Comparison of ENCODE assay signal across 18 cellular contexts in the genomic region with DNA sequence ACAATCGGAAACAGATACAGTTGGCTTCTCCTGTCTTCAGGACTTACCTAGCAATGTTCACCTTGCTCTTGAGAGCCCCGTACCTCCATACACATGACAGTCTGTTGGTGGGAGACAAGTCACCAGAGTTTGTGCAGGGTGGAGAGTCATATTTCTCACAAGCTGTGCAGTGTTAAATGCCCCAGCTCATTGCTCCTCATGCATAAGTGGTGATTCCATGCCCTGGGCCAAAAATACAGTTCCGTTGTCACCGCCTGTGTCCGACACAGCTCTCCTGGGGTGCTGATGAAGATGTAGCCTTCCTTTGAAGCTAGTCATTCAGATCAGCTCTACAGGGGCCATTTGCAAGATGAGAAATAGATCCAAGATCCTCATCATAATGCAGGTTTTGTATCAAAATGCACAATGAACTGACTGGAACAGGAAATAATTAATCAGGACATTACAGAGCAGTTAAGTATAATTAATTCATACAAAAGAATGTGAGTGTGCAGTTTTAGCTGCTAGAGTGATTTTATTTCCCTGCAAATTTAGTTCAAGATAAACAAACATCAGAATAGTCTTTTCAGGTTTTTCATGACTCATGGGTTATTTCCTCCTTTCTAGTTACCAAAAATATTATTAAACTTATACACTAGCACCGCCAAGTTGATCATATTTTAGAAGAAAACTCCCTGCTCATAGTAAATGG.
A peak's percentile ranks its signal among the peaks of the same experiment; 100 is the strongest.
DNase-seq lines count a peak whose midpoint lies in the region; ATAC-seq and TF ChIP-seq lines count a peak whose summit lies in the region.
"Had no signal": no experiment of that assay in that cellular context is flagged by ENCODE, and none has a peak within 500 bp of the region (broad histone marks: within the 10 kb centered on the region; RNA-seq: fewer than 3 reads in every experiment).

No MANE protein-coding gene starts in this region.

- H3K4me1 ChIP-seq in body of pancreas = no peaks in the 10 kb centered on the region
- H3K4me1 ChIP-seq: A549, SJCRH30 had no signal

- peak; percentile 52 for ATAC-seq in Right ventricle myocardium superior (ENCODE audit: poor library complexity)
- ATAC-seq in body of pancreas = peak; percentile 12
- ATAC-seq in activated CD8-positive, alpha-beta T cell treated with anti-CD3 and anti-CD28 coated beads for 36 hours = no peak
- ATAC-seq in GM21390 (IDR thresholded peaks at IDR 0.05; ENCODE audit: unreplicated experiment) = no peak
- ATAC-seq: A549 had no signal

- TF ChIP-seq POLR2A in body of pancreas (IDR thresholded peaks at IDR 0.05) = no peak

- no peaks in the 10 kb centered on the region for H3K9me3 ChIP-seq in body of pancreas
- H3K9me3 ChIP-seq: A549, SJCRH30 had no signal

- CTCF ChIA-PET in MCF 10A (lab: Yijun Ruan, JAX) = interaction anchor here (0.6 kb wide), 1 partner anchor 9 kb away, joined by 3 read pairs; no protein-coding TSS in a partner anchor
- CTCF ChIA-PET in activated CD8-positive, alpha-beta T cell treated with anti-CD3 and anti-CD28 coated beads for 36 hours (lab: Charles Lee) = no interaction called here

- intact Hi-C loops in Right ventricle myocardium superior (cut with DNase I) = no loop called here
- intact Hi-C loops in cardiac septum (cut with DNase I) = no loop called here
- intact Hi-C loops in body of pancreas (cut with DNase I) = no loop called here
- intact Hi-C loops in MCF 10A (cut with micrococcal nuclease) = no loop called here
- intact Hi-C loops in activated CD8-positive, alpha-beta T cell treated with anti-CD3 and anti-CD28 coated beads for 36 hours (cut with micrococcal nuclease) = no loop called here

- H3K36me3 Mint-ChIP-seq in MCF 10A (ENCODE audit: insufficient read depth, unreplicated experiment) = no peaks in the 10 kb centered on the region
- peaks cover 17% of the 10 kb centered on the region for H3K36me3 Mint-ChIP-seq in activated CD8-positive, alpha-beta T cell treated with anti-CD3 and anti-CD28 coated beads for 36 hours (ENCODE audit: low read depth)

- TF ChIP-seq CTCF in body of pancreas (IDR thresholded peaks at IDR 0.05) (no peak), brain microvascular endothelial cell (IDR thresholded peaks at IDR 0.05; ENCODE audit: low read depth, low read length, missing control alignments) (no peak), MCF 10A (IDR thresholded peaks at IDR 0.05; ENCODE audit: unreplicated experiment) (no peak)
- TF ChIP-seq CTCF in activated CD8-positive, alpha-beta T cell treated with anti-CD3 and anti-CD28 coated beads for 36 hours (IDR thresholded peaks at IDR 0.05) = no peak

- H3K27me3 ChIP-seq in body of pancreas (no peaks in the 10 kb centered on the region), brain microvascular endothelial cell (replicated peaks) (no peaks in the 10 kb centered on the region)
- H3K27me3 ChIP-seq: SJCRH30 had no signal

- H3K4me1 Mint-ChIP-seq in MCF 10A (ENCODE audit: insufficient read depth, unreplicated experiment) = no peaks in the 10 kb centered on the region
- peaks cover 6% of the 10 kb centered on the region for H3K4me1 Mint-ChIP-seq in activated CD8-positive, alpha-beta T cell treated with anti-CD3 and anti-CD28 coated beads for 36 hours (ENCODE audit: low read depth)
- H3K4me1 Mint-ChIP-seq: IgD-negative memory B cell had no signal

- POLR2A ChIA-PET in MCF 10A (lab: Yijun Ruan, JAX) = interaction anchor here (0.7 kb wide), 1 partner anchor 445 kb away, joined by 3 read pairs; no protein-coding TSS in a partner anchor
- POLR2A ChIA-PET in activated CD8-positive, alpha-beta T cell treated with anti-CD3 and anti-CD28 coated beads for 36 hours (lab: Charles Lee) = interaction anchor here (1.0 kb wide), 1 partner anchor 18 kb away, joined by 3 read pairs; no protein-coding TSS in a partner anchor

- no TSS peak for BruUV-seq in MCF 10A (replicated peaks; lab: Mats Ljungman, UMichigan)

- no peaks in the 10 kb centered on the region for H3K9me3 Mint-ChIP-seq in MCF 10A (ENCODE audit: unreplicated experiment)
- H3K9me3 Mint-ChIP-seq in activated CD8-positive, alpha-beta T cell treated with anti-CD3 and anti-CD28 coated beads for 36 hours = peaks cover 3% of the 10 kb centered on the region
- H3K9me3 Mint-ChIP-seq: IgD-negative memory B cell had no signal

- DNase-seq in Right ventricle myocardium superior (no peak), cardiac septum (ENCODE audit: low spot score) (no peak), body of pancreas (no peak), iris pigment epithelial cell (ENCODE audit: low read depth) (peak; percentile 29), brain microvascular endothelial cell (no peak), MCF 10A (ENCODE audit: unreplicated experiment) (no peak)
- DNase-seq in activated CD8-positive, alpha-beta T cell treated with anti-CD3 and anti-CD28 coated beads for 36 hours = no peak
- DNase-seq: COR-L47; Kasumi-1; NCI-H1930; NCI-H446; NCI-H69; NK-92 treated with Interleukin-12 subunit alpha and Interleukin-12 subunit beta, amount 100 ng/mL, for 24 hours; SJCRH30 had no signal

- H3K27me3 Mint-ChIP-seq in MCF 10A (ENCODE audit: insufficient read depth, unreplicated experiment) = no peaks in the 10 kb centered on the region
- no peaks in the 10 kb centered on the region for H3K27me3 Mint-ChIP-seq in activated CD8-positive, alpha-beta T cell treated with anti-CD3 and anti-CD28 coated beads for 36 hours
- H3K27me3 Mint-ChIP-seq: IgD-negative memory B cell had no signal

- H3K36me3 ChIP-seq in body of pancreas (replicated peaks in 1 of 2; ENCODE audit: insufficient read depth in 1 of 2, low read depth in 2 of 2) = no peaks in the 10 kb centered on the region
- no peaks in the 10 kb centered on the region for H3K36me3 ChIP-seq in brain microvascular endothelial cell (replicated peaks)
- H3K36me3 ChIP-seq: SJCRH30 had no signal

- H3K4me3 Mint-ChIP-seq in MCF 10A (ENCODE audit: unreplicated experiment) = no peak overlapping the region
- no peak overlapping the region for H3K4me3 Mint-ChIP-seq in activated CD8-positive, alpha-beta T cell treated with anti-CD3 and anti-CD28 coated beads for 36 hours
- H3K4me3 Mint-ChIP-seq: IgD-negative memory B cell had no signal

- H3K27ac Mint-ChIP-seq in MCF 10A (ENCODE audit: low read depth, unreplicated experiment) = no peak overlapping the region
- H3K27ac Mint-ChIP-seq in activated CD8-positive, alpha-beta T cell treated with anti-CD3 and anti-CD28 coated beads for 36 hours = no peak overlapping the region
- H3K27ac Mint-ChIP-seq: IgD-negative memory B cell had no signal

- H3K4me3 ChIP-seq in body of pancreas (no peak overlapping the region), brain microvascular endothelial cell (ENCODE audit: low read depth, low read length) (no peak overlapping the region)
- H3K4me3 ChIP-seq: A549, SJCRH30 had no signal

- WGBS in body of pancreas, 2 donors = 70 to 84% methylated on average over 6 of the region's 6 CpGs

- in situ Hi-C loops in brain microvascular endothelial cell (cut with HindIII; ENCODE audit: low pct_ligation_motif_present, low sequenced_read_pairs) = no loop called here

- H3K27ac ChIP-seq in body of pancreas = no peak overlapping the region
- H3K27ac ChIP-seq in brain microvascular endothelial cell = no peak overlapping the region
- H3K27ac ChIP-seq: A549, C4-2B, SJCRH30 had no signal

Comparison
In these comparisons a context has a peak if more than half of its experiments do, and no peak if none do; other contexts are left out.
1. ATAC-seq: peak in Right ventricle myocardium superior (single experiment) and body of pancreas (single experiment); none in activated CD8-positive, alpha-beta T cell treated with anti-CD3 and anti-CD28 coated beads for 36 hours (single experiment) and GM21390 (single experiment).